16 cellular contexts compared by ENCODE assay signal in genomic region chr1:17425806-17426205, GRCh38. TPM values are rescaled to one million over a fixed set of nuclear protein-coding genes. Genes with fewer than 3 reads are reported as not detected.
DNase-seq lines count a peak whose midpoint lies in the region; ATAC-seq and TF ChIP-seq lines count a peak whose summit lies in the region.
"Had no signal": no experiment of that assay in that cellular context is flagged by ENCODE, and none has a peak within 500 bp of the region (broad histone marks: within the 10 kb centered on the region; RNA-seq: fewer than 3 reads in every experiment).

No MANE protein-coding gene starts in this region.

- no peak for ATAC-seq in GM23338
- ATAC-seq in activated T-helper 17 cell treated with anti-CD3 and anti-CD28 coated beads, Interleukin-2, amount 50 U/mL, for 72 hours (replicated peaks) = no peak

- no peaks in the 10 kb centered on the region for H3K9me2 ChIP-seq in GM23338 (ENCODE audit: insufficient read depth)

- intact Hi-C loops in spleen (cut with DNase I; ENCODE audit: low total_unique reads) = loop anchor here (10.0 kb wide), 1 partner anchor 49 kb away; no protein-coding TSS in a partner anchor

- no peak overlapping the region for H2BK5ac ChIP-seq in neuronal stem cell (ENCODE audit: low read length)

- no peak overlapping the region for H3K18ac ChIP-seq in neuronal stem cell (ENCODE audit: low read length)

- no peak overlapping the region for H3K23ac ChIP-seq in neuronal stem cell (ENCODE audit: low read depth, low read length, poor library complexity)

- TF ChIP-seq CTCF in GM23338 (conservative IDR thresholded peaks at IDR 0.05; ENCODE audit: low read depth in 2 of 2) (no peak), spleen (IDR thresholded peaks at IDR 0.05 in 8 of 11, conservative IDR thresholded peaks at IDR 0.05 in 3 of 11) (no peak)

- peaks cover 99% of the 10 kb centered on the region for H3K36me3 Mint-ChIP-seq in GM23338 (ENCODE audit: low read depth)
- peaks cover 94% of the 10 kb centered on the region for H3K36me3 Mint-ChIP-seq in activated T-helper 17 cell treated with anti-CD3 and anti-CD28 coated beads, Interleukin-2, amount 50 U/mL, for 72 hours (ENCODE audit: low read depth)

- no peak overlapping the region for H3K14ac ChIP-seq in neuronal stem cell (ENCODE audit: low read length)

- peaks cover 83% of the 10 kb centered on the region for H4K20me1 ChIP-seq in GM23338 (replicated peaks; ENCODE audit: insufficient read depth)

- H2BK12ac ChIP-seq in neuronal stem cell (ENCODE audit: low read length) = no peak overlapping the region

- no peak overlapping the region for H3K4ac ChIP-seq in neuronal stem cell (ENCODE audit: low read length)

- H3K4me3 ChIP-seq in GM23338 (no peak overlapping the region), neuronal stem cell (ENCODE audit: low read length in 2 of 2) (no peak overlapping the region), spleen (no peak overlapping the region)
- H3K4me3 ChIP-seq: Peyer's patch had no signal

- H3K79me2 ChIP-seq in GM23338 (replicated peaks; ENCODE audit: insufficient read depth) = peaks cover 89% of the 10 kb centered on the region

- H2AK5ac ChIP-seq in neuronal stem cell (ENCODE audit: low read depth, low read length) = no peak overlapping the region

- no peak overlapping the region for H3K4me3 Mint-ChIP-seq in GM23338
- H3K4me3 Mint-ChIP-seq in activated T-helper 17 cell treated with anti-CD3 and anti-CD28 coated beads, Interleukin-2, amount 50 U/mL, for 72 hours = no peak overlapping the region
- H3K4me3 Mint-ChIP-seq: CD4-positive, alpha-beta T cell had no signal

- H4K8ac ChIP-seq in neuronal stem cell (ENCODE audit: low read depth, low read length) = no peak overlapping the region

- H3K4me1 ChIP-seq in GM23338 (ENCODE audit: insufficient read depth) (peaks cover 32% of the 10 kb centered on the region), neuronal stem cell (ENCODE audit: control insufficient read depth in 2 of 2, insufficient read depth in 1 of 2, low read depth in 1 of 2, low read length in 2 of 2) (no peaks in the 10 kb centered on the region), spleen (peaks cover 0 to 37% (median 15%) of the 10 kb centered on the region in 6 donors)
- H3K4me1 ChIP-seq: Peyer's patch had no signal

- H3K27me3 ChIP-seq in GM23338 (ENCODE audit: insufficient read depth) (no peaks in the 10 kb centered on the region), neuronal stem cell (ENCODE audit: control insufficient read depth in 3 of 3, insufficient read depth in 3 of 3, low read depth in 1 of 3, low read length in 3 of 3) (no peaks in the 10 kb centered on the region), spleen (replicated peaks in 1 of 7) (no peaks in the 10 kb centered on the region)
- H3K27me3 ChIP-seq: Peyer's patch had no signal

- DNase-seq in CD1c-positive myeloid dendritic cell (ENCODE audit: extremely low spot score) (peak; percentile 19), GM23338 (ENCODE audit: low spot score) (no peak), neuronal stem cell (ENCODE audit: low spot score) (no peak), amniotic stem cell (lab: John Stamatoyannopoulos, UW) (no peak), spleen (no peak), NCI-H2227 treated with DMSO at 0.1 percent for 48 hours (lab: John Stamatoyannopoulos, UW) (no peak)
- DNase-seq: CD4-positive, alpha-beta T cell; DMS79; NCI-H1436 treated with DMSO at 0.1 percent for 48 hours; NCI-H2081; NCI-H345; NCI-H69; Peyer's patch; SHP77 treated with DMSO at 0.1 percent for 48 hours had no signal

- peak overlapping the region; percentile 91 for H3K27ac Mint-ChIP-seq in GM23338
- peak overlapping the region; percentile 58 for H3K27ac Mint-ChIP-seq in activated T-helper 17 cell treated with anti-CD3 and anti-CD28 coated beads, Interleukin-2, amount 50 U/mL, for 72 hours
- H3K27ac Mint-ChIP-seq: CD4-positive, alpha-beta T cell had no signal

- H3K9me3 ChIP-seq in neuronal stem cell (replicated peaks in 1 of 2; ENCODE audit: control insufficient read depth in 2 of 2, insufficient read depth in 1 of 2, low read depth in 1 of 2, low read length in 2 of 2) (no peaks in the 10 kb centered on the region), spleen (no peaks in the 10 kb centered on the region)
- H3K9me3 ChIP-seq: Peyer's patch had no signal

- peak overlapping the region; percentile 80 for H3K27ac ChIP-seq in GM23338 (ENCODE audit: low read depth)
- H3K27ac ChIP-seq in neuronal stem cell (replicated peaks; ENCODE audit: low read length) = no peak overlapping the region
- H3K27ac ChIP-seq in spleen = no peak overlapping the region
- H3K27ac ChIP-seq: Peyer's patch had no signal

- no CpG with 5 or more reads among the region's 14 CpGs for WGBS in neuronal stem cell (ENCODE audit: extremely low coverage in 2 of 2, insufficient read length in 2 of 2, insufficient replicate concordance in 1 of 2), 2 donors
- WGBS in spleen, 5 donors = 84 to 97% (median 93%) methylated on average over 10 to 14 of the region's 14 CpGs

- peaks cover 11% of the 10 kb centered on the region for H3K79me1 ChIP-seq in neuronal stem cell (ENCODE audit: low read depth, low read length)

- H3K9ac ChIP-seq in neuronal stem cell (ENCODE audit: low read depth, low read length, poor library complexity) = peak overlapping the region; percentile 24

- H3K36me3 ChIP-seq in GM23338 (ENCODE audit: insufficient read depth) (peaks cover 80% of the 10 kb centered on the region), neuronal stem cell (replicated peaks in 1 of 2; ENCODE audit: control insufficient read depth in 2 of 2, insufficient read depth in 2 of 2, low read length in 2 of 2) (peaks cover 70 to 96% of the 10 kb centered on the region in 2 donors), spleen (peaks cover 6 to 100% (median 85%) of the 10 kb centered on the region in 6 donors)

- H3K27me3 Mint-ChIP-seq in GM23338 (ENCODE audit: insufficient read depth, low read depth, poor library complexity) = peaks cover 38% of the 10 kb centered on the region
- no peaks in the 10 kb centered on the region for H3K27me3 Mint-ChIP-seq in activated T-helper 17 cell treated with anti-CD3 and anti-CD28 coated beads, Interleukin-2, amount 50 U/mL, for 72 hours
- H3K27me3 Mint-ChIP-seq: CD4-positive, alpha-beta T cell had no signal

- peaks cover 96% of the 10 kb centered on the region for H3F3A ChIP-seq in GM23338 (replicated peaks; ENCODE audit: low read depth)

- H2AFZ ChIP-seq in GM23338 (no peak overlapping the region), neuronal stem cell (ENCODE audit: low read length) (no peak overlapping the region)

- TF ChIP-seq POLR2A in spleen (IDR thresholded peaks at IDR 0.05) = no peak

- H3K9me3 Mint-ChIP-seq in GM23338 = no peaks in the 10 kb centered on the region
- no peaks in the 10 kb centered on the region for H3K9me3 Mint-ChIP-seq in activated T-helper 17 cell treated with anti-CD3 and anti-CD28 coated beads, Interleukin-2, amount 50 U/mL, for 72 hours
- H3K9me3 Mint-ChIP-seq: CD4-positive, alpha-beta T cell had no signal

- no peak overlapping the region for H2BK15ac ChIP-seq in neuronal stem cell (ENCODE audit: low read length)

- H2BK120ac ChIP-seq in neuronal stem cell (ENCODE audit: low read depth, low read length) = no peak overlapping the region

- H3K4me2 ChIP-seq in GM23338 (no peak overlapping the region), neuronal stem cell (ENCODE audit: insufficient read depth, low read length, poor library complexity, severe bottlenecking) (no peak overlapping the region)

- peaks cover 68% of the 10 kb centered on the region for H3K4me1 Mint-ChIP-seq in GM23338
- H3K4me1 Mint-ChIP-seq in activated T-helper 17 cell treated with anti-CD3 and anti-CD28 coated beads, Interleukin-2, amount 50 U/mL, for 72 hours = no peaks in the 10 kb centered on the region

- no peak overlapping the region for H4K91ac ChIP-seq in neuronal stem cell (ENCODE audit: low read depth, low read length, poor library complexity)

TF ChIP-seq in GM23338, 12 proteins besides CTCF, POLR2A, EP300 and RAD21 (continues in another document):
- no peak for TF ChIP-seq EZH2 (IDR thresholded peaks at IDR 0.05; ENCODE audit: low read depth, unreplicated experiment)
- TF ChIP-seq ZNF331 (CRISPR knock-in tag; IDR thresholded peaks at IDR 0.05; ENCODE audit: low read depth) = no peak
- TF ChIP-seq ETS1 (IDR thresholded peaks at IDR 0.05) = no peak

RNA-seq across cellular contexts. Expression of gene RCC2, which starts 13.7 kb away (rescaled TPM):
- total RNA-seq in GM23338 (2014; rRNA removed; shearing (Covaris generic)) = 367 and 386 TPM in 2 replicates
- 97.1 and 99.3 TPM in 2 replicates for polyA plus RNA-seq in GM23338 (2016; fragmentation: Nextera tagmentation; extraction: Ambion mirVana)
- total RNA-seq in activated T-helper 17 cell treated with anti-CD3 and anti-CD28 coated beads, Interleukin-2, amount 50 U/mL, for 72 hours = 100 to 1,000 TPM in 1 of 2 donors, 10 to 100 TPM in 1; 60.5 to 108 TPM
- polyA plus RNA-seq in neuronal stem cell (2013, experiment 1 of 2) = 122 TPM
- polyA plus RNA-seq in neuronal stem cell (2013, experiment 2 of 2) = 124 TPM
- 10 to 100 TPM; 54.2 to 69.1 (median 62.2) TPM for total RNA-seq in spleen
- 10 to 100 TPM; 46.2 to 52.5 (median 51.9) TPM for polyA plus RNA-seq in spleen

RNA-seq across cellular contexts. Expression of gene PADI6, which starts 53.8 kb away (rescaled TPM):
- total RNA-seq in GM23338 (2014; rRNA removed; shearing (Covaris generic)) = not detected in 2 replicates
- polyA plus RNA-seq in GM23338 (2016; fragmentation: Nextera tagmentation; extraction: Ambion mirVana) (not detected in 2 replicates), spleen (not detected)
- total RNA-seq in activated T-helper 17 cell treated with anti-CD3 and anti-CD28 coated beads, Interleukin-2, amount 50 U/mL, for 72 hours = not detected
- not detected for polyA plus RNA-seq in neuronal stem cell (2013, experiment 1 of 2)
- not detected for polyA plus RNA-seq in neuronal stem cell (2013, experiment 2 of 2)
- total RNA-seq in spleen = under 1 TPM in 1 of 7 donors, not detected in 6; 0.14 TPM
- total RNA-seq: CD4-positive, alpha-beta T cell; HT-29; Peyer's patch had no signal
